ENCODE assay signal across 1 cellular context in the genomic region with DNA sequence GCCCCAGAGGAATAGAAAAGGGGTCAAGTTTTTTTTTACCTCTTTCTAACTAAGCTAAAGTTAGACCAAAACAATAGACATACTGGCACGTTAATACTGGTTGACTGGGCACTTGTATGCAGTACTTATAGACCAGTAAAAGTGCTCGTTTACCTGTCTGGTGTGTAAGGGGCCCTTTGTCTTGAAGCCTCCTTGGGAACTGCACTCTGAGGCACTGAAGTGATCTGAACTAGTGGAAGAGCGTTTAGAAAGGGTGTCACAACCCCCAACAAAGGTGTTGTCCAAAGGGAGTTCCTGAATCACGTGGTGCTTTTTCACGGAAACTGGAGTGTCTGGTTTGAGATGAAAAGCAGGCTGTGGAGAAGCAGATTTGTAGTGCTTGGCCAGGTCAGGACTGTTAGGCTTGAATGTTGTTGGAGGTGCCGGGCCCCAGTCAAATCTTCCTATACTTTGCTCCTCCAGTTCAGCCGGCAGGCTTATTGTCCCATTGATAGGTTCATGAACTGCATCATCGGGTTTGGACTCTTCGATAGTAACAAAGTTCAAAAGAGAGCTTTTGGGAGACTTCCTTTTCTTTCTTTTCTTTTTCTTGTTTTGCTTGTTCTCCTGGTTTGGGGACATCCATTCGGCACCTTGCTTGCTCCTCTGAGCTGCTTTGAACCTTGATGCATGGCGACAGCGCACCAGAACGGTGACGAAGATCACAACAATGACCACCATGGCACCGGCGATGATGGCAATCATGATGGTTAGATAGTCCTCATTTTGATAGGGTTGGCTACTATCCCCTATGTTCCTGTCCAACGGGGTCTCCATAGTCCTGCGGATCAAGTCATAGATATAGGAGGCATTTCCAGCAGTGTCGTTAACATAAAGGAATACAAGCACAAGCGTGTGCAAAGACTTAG.
TF ChIP-seq lines count a peak whose summit lies in the region.

No MANE protein-coding gene starts in this region.

TF ChIP-seq in neural cell, 6 proteins besides CTCF, POLR2A, EP300 and RAD21 (continued from another document):
- TF ChIP-seq, protein P1, sequence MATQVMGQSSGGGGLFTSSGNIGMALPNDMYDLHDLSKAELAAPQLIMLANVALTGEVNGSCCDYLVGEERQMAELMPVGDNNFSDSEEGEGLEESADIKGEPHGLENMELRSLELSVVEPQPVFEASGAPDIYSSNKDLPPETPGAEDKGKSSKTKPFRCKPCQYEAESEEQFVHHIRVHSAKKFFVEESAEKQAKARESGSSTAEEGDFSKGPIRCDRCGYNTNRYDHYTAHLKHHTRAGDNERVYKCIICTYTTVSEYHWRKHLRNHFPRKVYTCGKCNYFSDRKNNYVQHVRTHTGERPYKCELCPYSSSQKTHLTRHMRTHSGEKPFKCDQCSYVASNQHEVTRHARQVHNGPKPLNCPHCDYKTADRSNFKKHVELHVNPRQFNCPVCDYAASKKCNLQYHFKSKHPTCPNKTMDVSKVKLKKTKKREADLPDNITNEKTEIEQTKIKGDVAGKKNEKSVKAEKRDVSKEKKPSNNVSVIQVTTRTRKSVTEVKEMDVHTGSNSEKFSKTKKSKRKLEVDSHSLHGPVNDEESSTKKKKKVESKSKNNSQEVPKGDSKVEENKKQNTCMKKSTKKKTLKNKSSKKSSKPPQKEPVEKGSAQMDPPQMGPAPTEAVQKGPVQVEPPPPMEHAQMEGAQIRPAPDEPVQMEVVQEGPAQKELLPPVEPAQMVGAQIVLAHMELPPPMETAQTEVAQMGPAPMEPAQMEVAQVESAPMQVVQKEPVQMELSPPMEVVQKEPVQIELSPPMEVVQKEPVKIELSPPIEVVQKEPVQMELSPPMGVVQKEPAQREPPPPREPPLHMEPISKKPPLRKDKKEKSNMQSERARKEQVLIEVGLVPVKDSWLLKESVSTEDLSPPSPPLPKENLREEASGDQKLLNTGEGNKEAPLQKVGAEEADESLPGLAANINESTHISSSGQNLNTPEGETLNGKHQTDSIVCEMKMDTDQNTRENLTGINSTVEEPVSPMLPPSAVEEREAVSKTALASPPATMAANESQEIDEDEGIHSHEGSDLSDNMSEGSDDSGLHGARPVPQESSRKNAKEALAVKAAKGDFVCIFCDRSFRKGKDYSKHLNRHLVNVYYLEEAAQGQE (IDR thresholded peaks at IDR 0.05; ENCODE audit: borderline replicate concordance) = no peak
